In the genomic region with DNA sequence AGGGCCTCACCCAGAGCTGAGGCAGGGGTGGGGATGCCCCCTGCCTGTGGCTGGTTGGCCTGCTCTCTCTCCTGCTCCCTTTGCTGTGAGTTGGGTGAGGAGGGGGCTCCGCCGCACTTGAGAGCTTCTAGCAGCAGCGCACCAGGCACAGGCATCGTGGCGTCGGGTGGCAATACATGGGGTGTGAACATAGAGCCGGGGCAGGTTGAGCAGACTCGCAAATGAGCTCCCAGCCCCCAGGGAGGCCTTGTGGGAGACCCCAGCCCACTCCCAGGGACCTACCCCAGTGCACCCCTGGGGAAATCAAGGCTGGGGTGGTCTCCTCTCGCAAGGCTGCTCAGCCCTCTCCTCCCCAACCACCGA, we compare ENCODE assay signal across 28 cellular contexts.
"Had no signal": no experiment of that assay in that cellular context is flagged by ENCODE, and none has a peak within 500 bp of the region (broad histone marks: within the 10 kb centered on the region; RNA-seq: fewer than 3 reads in every experiment).

No MANE protein-coding gene starts in this region.

- H3K4me3 ChIP-seq: colonic mucosa, coronary artery, dorsolateral prefrontal cortex, esophagus muscularis mucosa, esophagus squamous epithelium, gastrocnemius medialis, gastroesophageal sphincter, heart left ventricle, heart right ventricle had no signal

- FAIRE-seq: colon, endometrium, endothelial cell of umbilical vein, frontal cortex had no signal

- H3K4me1 ChIP-seq: esophagus muscularis mucosa, foreskin keratinocyte, gastrocnemius medialis, gastroesophageal sphincter had no signal

- H3K27me3 ChIP-seq: colonic mucosa had no signal

- H3K36me3 ChIP-seq: colonic mucosa, esophagus muscularis mucosa, esophagus squamous epithelium, gastrocnemius medialis, gastroesophageal sphincter, heart left ventricle, heart right ventricle had no signal

- H3K9me3 ChIP-seq: colonic mucosa, esophagus muscularis mucosa, esophagus squamous epithelium, gastrocnemius medialis, gastroesophageal sphincter, heart left ventricle, heart right ventricle had no signal

- H3K27ac ChIP-seq: colonic mucosa, coronary artery, dorsolateral prefrontal cortex, epithelial cell of prostate, esophagus muscularis mucosa, esophagus squamous epithelium, foreskin keratinocyte, gastrocnemius medialis, gastroesophageal sphincter, heart left ventricle, heart right ventricle had no signal

- ATAC-seq: effector memory CD8-positive, alpha-beta T cell; esophagus mucosa; foreskin keratinocyte; gastrocnemius medialis; gastroesophageal sphincter; heart left ventricle had no signal

- DNase-seq: colonic mucosa; cortex of kidney; dermis blood vessel endothelial cell; dorsolateral prefrontal cortex; effector CD4-positive, alpha-beta T cell; effector CD8-positive, alpha-beta T cell; effector memory CD4-positive, alpha-beta T cell; effector memory CD8-positive, alpha-beta T cell; endodermal cell; erythroblast; esophagus squamous epithelium; foreskin fibroblast; foreskin keratinocyte; foreskin melanocyte; gastrocnemius medialis; glutamatergic neuron; head of caudate nucleus; heart left ventricle; heart right ventricle had no signal
